Comparison of ENCODE assay signal across 1 cellular context in genomic region chr2:28343971-28344715, GRCh38.
TF ChIP-seq lines count a peak whose summit lies in the region.

No MANE protein-coding gene starts in this region.

TF ChIP-seq in H1, 55 proteins besides CTCF, POLR2A, EP300 and RAD21:
- no peak for TF ChIP-seq BRCA1 (IDR thresholded peaks at IDR 0.05; ENCODE audit: low read depth, low read length)
- TF ChIP-seq RNF2 (IDR thresholded peaks at IDR 0.05; ENCODE audit: borderline replicate concordance, low read depth, low read length, missing control alignments, poor library complexity, severe bottlenecking) = no peak
- TF ChIP-seq TEAD4 (IDR thresholded peaks at IDR 0.05; ENCODE audit: low read depth, low read length) = no peak
- TF ChIP-seq, protein P1, sequence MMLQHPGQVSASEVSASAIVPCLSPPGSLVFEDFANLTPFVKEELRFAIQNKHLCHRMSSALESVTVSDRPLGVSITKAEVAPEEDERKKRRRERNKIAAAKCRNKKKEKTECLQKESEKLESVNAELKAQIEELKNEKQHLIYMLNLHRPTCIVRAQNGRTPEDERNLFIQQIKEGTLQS (IDR thresholded peaks at IDR 0.05; ENCODE audit: insufficient read depth, low read depth, low read length) = no peak
- TF ChIP-seq, protein P2, sequence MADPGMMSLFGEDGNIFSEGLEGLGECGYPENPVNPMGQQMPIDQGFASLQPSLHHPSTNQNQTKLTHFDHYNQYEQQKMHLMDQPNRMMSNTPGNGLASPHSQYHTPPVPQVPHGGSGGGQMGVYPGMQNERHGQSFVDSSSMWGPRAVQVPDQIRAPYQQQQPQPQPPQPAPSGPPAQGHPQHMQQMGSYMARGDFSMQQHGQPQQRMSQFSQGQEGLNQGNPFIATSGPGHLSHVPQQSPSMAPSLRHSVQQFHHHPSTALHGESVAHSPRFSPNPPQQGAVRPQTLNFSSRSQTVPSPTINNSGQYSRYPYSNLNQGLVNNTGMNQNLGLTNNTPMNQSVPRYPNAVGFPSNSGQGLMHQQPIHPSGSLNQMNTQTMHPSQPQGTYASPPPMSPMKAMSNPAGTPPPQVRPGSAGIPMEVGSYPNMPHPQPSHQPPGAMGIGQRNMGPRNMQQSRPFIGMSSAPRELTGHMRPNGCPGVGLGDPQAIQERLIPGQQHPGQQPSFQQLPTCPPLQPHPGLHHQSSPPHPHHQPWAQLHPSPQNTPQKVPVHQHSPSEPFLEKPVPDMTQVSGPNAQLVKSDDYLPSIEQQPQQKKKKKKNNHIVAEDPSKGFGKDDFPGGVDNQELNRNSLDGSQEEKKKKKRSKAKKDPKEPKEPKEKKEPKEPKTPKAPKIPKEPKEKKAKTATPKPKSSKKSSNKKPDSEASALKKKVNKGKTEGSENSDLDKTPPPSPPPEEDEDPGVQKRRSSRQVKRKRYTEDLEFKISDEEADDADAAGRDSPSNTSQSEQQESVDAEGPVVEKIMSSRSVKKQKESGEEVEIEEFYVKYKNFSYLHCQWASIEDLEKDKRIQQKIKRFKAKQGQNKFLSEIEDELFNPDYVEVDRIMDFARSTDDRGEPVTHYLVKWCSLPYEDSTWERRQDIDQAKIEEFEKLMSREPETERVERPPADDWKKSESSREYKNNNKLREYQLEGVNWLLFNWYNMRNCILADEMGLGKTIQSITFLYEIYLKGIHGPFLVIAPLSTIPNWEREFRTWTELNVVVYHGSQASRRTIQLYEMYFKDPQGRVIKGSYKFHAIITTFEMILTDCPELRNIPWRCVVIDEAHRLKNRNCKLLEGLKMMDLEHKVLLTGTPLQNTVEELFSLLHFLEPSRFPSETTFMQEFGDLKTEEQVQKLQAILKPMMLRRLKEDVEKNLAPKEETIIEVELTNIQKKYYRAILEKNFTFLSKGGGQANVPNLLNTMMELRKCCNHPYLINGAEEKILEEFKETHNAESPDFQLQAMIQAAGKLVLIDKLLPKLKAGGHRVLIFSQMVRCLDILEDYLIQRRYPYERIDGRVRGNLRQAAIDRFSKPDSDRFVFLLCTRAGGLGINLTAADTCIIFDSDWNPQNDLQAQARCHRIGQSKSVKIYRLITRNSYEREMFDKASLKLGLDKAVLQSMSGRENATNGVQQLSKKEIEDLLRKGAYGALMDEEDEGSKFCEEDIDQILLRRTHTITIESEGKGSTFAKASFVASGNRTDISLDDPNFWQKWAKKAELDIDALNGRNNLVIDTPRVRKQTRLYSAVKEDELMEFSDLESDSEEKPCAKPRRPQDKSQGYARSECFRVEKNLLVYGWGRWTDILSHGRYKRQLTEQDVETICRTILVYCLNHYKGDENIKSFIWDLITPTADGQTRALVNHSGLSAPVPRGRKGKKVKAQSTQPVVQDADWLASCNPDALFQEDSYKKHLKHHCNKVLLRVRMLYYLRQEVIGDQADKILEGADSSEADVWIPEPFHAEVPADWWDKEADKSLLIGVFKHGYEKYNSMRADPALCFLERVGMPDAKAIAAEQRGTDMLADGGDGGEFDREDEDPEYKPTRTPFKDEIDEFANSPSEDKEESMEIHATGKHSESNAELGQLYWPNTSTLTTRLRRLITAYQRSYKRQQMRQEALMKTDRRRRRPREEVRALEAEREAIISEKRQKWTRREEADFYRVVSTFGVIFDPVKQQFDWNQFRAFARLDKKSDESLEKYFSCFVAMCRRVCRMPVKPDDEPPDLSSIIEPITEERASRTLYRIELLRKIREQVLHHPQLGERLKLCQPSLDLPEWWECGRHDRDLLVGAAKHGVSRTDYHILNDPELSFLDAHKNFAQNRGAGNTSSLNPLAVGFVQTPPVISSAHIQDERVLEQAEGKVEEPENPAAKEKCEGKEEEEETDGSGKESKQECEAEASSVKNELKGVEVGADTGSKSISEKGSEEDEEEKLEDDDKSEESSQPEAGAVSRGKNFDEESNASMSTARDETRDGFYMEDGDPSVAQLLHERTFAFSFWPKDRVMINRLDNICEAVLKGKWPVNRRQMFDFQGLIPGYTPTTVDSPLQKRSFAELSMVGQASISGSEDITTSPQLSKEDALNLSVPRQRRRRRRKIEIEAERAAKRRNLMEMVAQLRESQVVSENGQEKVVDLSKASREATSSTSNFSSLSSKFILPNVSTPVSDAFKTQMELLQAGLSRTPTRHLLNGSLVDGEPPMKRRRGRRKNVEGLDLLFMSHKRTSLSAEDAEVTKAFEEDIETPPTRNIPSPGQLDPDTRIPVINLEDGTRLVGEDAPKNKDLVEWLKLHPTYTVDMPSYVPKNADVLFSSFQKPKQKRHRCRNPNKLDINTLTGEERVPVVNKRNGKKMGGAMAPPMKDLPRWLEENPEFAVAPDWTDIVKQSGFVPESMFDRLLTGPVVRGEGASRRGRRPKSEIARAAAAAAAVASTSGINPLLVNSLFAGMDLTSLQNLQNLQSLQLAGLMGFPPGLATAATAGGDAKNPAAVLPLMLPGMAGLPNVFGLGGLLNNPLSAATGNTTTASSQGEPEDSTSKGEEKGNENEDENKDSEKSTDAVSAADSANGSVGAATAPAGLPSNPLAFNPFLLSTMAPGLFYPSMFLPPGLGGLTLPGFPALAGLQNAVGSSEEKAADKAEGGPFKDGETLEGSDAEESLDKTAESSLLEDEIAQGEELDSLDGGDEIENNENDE (IDR thresholded peaks at IDR 0.05; ENCODE audit: insufficient replicate concordance, low read length) = no peak
- TF ChIP-seq CTBP2 (IDR thresholded peaks at IDR 0.05; ENCODE audit: borderline replicate concordance, insufficient read depth, insufficient read length, low read length) = no peak
- TF ChIP-seq POLR2AphosphoS5 (IDR thresholded peaks at IDR 0.05; ENCODE audit: low read depth, low read length) = no peak
- TF ChIP-seq SP1 (IDR thresholded peaks at IDR 0.05; ENCODE audit: low read depth, low read length) = no peak
- TF ChIP-seq ATF2 (IDR thresholded peaks at IDR 0.05; ENCODE audit: low read length) = no peak
- TF ChIP-seq SIN3A (conservative IDR thresholded peaks at IDR 0.05 in 1 of 2, IDR thresholded peaks at IDR 0.05 in 1 of 2; ENCODE audit: low read depth in 1 of 2, low read length in 2 of 2) = no peak
- no peak for TF ChIP-seq ASH2L (IDR thresholded peaks at IDR 0.05; ENCODE audit: low read length)
- TF ChIP-seq CBX8 (IDR thresholded peaks at IDR 0.05; ENCODE audit: borderline replicate concordance, low read depth, low read length) = no peak
